ENCODE assay signal across 1 cellular context in the genomic region with DNA sequence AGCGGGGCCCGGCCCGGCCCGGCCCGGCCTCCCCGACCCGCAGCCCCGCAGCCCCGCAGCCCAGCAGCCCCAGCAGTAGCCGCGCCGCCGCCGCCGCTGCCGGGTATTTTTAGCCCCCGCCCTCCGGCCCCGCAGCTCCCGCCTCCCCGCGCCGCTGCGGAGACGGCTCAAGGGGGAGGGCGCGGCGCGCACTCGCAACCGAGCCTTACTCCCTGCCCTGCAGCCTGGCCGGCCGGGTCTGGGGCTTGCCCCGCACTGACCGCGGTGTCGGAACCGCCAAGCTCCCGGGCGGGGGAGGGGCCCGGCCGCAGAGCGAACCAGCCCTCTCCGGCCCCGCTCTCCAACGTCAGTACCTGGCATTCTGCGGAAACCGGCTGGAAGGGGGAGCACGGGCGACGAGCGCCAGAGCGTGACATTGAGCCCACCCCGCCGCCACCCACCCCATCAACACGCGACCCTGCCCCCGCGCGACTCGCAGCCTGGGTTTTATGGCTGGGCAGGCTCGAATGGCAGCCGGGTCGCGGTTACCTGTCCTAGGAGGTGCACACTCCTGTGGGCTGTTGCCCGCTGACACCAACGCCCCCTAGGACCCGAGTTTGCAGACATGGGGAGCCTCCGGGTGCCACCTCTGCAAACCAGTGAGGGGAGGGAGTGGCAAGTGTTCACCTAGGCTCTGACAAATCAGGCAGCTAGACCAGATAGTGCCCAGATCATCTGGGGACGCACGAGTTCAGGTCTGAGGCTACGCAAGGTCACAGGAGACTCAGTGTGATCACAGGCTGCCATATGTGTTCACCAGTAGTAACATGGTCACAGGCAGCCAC.
TF ChIP-seq lines count a peak whose summit lies in the region.

A gene with protein sequence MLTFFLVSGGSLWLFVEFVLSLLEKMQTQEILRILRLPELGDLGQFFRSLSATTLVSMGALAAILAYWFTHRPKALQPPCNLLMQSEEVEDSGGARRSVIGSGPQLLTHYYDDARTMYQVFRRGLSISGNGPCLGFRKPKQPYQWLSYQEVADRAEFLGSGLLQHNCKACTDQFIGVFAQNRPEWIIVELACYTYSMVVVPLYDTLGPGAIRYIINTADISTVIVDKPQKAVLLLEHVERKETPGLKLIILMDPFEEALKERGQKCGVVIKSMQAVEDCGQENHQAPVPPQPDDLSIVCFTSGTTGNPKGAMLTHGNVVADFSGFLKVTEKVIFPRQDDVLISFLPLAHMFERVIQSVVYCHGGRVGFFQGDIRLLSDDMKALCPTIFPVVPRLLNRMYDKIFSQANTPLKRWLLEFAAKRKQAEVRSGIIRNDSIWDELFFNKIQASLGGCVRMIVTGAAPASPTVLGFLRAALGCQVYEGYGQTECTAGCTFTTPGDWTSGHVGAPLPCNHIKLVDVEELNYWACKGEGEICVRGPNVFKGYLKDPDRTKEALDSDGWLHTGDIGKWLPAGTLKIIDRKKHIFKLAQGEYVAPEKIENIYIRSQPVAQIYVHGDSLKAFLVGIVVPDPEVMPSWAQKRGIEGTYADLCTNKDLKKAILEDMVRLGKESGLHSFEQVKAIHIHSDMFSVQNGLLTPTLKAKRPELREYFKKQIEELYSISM (minus strand): TSS at position 98 of the 824 bp plus-strand sequence. CDS start 105 bp downstream, outside the sequence.

TF ChIP-seq in HEK293, 187 proteins besides CTCF, POLR2A, EP300 and RAD21 (continued from another document and continues in another):
- TF ChIP-seq, protein P1, sequence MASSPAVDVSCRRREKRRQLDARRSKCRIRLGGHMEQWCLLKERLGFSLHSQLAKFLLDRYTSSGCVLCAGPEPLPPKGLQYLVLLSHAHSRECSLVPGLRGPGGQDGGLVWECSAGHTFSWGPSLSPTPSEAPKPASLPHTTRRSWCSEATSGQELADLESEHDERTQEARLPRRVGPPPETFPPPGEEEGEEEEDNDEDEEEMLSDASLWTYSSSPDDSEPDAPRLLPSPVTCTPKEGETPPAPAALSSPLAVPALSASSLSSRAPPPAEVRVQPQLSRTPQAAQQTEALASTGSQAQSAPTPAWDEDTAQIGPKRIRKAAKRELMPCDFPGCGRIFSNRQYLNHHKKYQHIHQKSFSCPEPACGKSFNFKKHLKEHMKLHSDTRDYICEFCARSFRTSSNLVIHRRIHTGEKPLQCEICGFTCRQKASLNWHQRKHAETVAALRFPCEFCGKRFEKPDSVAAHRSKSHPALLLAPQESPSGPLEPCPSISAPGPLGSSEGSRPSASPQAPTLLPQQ (tag by site-specific recombination; IDR thresholded peaks at IDR 0.05): no peak
- TF ChIP-seq GLI4 (tag by site-specific recombination; IDR thresholded peaks at IDR 0.05): no peak
- no peak for TF ChIP-seq ZNF302 (tag by site-specific recombination; IDR thresholded peaks at IDR 0.05; ENCODE audit: low read depth)
- no peak for TF ChIP-seq ZNF48 (tag by site-specific recombination; IDR thresholded peaks at IDR 0.05)
- TF ChIP-seq ZNF600 (tag by site-specific recombination; IDR thresholded peaks at IDR 0.05): peak; percentile 67
- TF ChIP-seq SP2 (tag by site-specific recombination; IDR thresholded peaks at IDR 0.05): peak; percentile 53
- 0 out of 2 replicates have a peak, but pooled peaks have one; percentile 6 for TF ChIP-seq ZEB2 (tag by site-specific recombination; IDR thresholded peaks at IDR 0.05)
- TF ChIP-seq, protein P2, sequence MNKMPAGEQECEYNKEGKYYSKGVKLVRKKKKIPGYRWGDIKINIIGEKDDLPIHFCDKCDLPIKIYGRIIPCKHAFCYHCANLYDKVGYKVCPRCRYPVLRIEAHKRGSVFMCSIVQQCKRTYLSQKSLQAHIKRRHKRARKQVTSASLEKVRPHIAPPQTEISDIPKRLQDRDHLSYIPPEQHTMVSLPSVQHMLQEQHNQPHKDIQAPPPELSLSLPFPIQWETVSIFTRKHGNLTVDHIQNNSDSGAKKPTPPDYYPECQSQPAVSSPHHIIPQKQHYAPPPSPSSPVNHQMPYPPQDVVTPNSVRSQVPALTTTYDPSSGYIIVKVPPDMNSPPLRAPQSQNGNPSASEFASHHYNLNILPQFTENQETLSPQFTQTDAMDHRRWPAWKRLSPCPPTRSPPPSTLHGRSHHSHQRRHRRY (tag by site-specific recombination; IDR thresholded peaks at IDR 0.05): no peak
- TF ChIP-seq ZNF585B (tag by site-specific recombination; IDR thresholded peaks at IDR 0.05): no peak
- TF ChIP-seq KLF9 (tag by site-specific recombination; IDR thresholded peaks at IDR 0.05; ENCODE audit: low read depth): no peak; the same call in 1 of the 2 replicates
- TF ChIP-seq ZSCAN23 (tag by site-specific recombination; IDR thresholded peaks at IDR 0.05): no peak
- TF ChIP-seq, protein P3, sequence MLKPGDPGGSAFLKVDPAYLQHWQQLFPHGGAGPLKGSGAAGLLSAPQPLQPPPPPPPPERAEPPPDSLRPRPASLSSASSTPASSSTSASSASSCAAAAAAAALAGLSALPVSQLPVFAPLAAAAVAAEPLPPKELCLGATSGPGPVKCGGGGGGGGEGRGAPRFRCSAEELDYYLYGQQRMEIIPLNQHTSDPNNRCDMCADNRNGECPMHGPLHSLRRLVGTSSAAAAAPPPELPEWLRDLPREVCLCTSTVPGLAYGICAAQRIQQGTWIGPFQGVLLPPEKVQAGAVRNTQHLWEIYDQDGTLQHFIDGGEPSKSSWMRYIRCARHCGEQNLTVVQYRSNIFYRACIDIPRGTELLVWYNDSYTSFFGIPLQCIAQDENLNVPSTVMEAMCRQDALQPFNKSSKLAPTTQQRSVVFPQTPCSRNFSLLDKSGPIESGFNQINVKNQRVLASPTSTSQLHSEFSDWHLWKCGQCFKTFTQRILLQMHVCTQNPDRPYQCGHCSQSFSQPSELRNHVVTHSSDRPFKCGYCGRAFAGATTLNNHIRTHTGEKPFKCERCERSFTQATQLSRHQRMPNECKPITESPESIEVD (tag by site-specific recombination; IDR thresholded peaks at IDR 0.05): no peak
- TF ChIP-seq ZNF830 (tag by site-specific recombination; IDR thresholded peaks at IDR 0.05; ENCODE audit: low read depth): no peak
- TF ChIP-seq, protein P4, sequence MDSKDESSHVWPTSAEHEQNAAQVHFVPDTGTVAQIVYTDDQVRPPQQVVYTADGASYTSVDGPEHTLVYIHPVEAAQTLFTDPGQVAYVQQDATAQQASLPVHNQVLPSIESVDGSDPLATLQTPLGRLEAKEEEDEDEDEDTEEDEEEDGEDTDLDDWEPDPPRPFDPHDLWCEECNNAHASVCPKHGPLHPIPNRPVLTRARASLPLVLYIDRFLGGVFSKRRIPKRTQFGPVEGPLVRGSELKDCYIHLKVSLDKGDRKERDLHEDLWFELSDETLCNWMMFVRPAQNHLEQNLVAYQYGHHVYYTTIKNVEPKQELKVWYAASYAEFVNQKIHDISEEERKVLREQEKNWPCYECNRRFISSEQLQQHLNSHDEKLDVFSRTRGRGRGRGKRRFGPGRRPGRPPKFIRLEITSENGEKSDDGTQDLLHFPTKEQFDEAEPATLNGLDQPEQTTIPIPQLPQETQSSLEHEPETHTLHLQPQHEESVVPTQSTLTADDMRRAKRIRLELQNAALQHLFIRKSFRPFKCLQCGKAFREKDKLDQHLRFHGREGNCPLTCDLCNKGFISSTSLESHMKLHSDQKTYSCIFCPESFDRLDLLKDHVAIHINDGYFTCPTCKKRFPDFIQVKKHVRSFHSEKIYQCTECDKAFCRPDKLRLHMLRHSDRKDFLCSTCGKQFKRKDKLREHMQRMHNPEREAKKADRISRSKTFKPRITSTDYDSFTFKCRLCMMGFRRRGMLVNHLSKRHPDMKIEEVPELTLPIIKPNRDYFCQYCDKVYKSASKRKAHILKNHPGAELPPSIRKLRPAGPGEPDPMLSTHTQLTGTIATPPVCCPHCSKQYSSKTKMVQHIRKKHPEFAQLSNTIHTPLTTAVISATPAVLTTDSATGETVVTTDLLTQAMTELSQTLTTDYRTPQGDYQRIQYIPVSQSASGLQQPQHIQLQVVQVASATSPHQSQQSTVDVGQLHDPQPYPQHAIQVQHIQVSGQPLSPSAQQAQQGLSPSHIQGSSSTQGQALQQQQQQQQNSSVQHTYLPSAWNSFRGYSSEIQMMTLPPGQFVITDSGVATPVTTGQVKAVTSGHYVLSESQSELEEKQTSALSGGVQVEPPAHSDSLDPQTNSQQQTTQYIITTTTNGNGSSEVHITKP (tag by site-specific recombination; IDR thresholded peaks at IDR 0.05): no peak
- TF ChIP-seq ZNF561 (tag by site-specific recombination; IDR thresholded peaks at IDR 0.05; ENCODE audit: borderline replicate concordance): no peak
- TF ChIP-seq, protein P5, sequence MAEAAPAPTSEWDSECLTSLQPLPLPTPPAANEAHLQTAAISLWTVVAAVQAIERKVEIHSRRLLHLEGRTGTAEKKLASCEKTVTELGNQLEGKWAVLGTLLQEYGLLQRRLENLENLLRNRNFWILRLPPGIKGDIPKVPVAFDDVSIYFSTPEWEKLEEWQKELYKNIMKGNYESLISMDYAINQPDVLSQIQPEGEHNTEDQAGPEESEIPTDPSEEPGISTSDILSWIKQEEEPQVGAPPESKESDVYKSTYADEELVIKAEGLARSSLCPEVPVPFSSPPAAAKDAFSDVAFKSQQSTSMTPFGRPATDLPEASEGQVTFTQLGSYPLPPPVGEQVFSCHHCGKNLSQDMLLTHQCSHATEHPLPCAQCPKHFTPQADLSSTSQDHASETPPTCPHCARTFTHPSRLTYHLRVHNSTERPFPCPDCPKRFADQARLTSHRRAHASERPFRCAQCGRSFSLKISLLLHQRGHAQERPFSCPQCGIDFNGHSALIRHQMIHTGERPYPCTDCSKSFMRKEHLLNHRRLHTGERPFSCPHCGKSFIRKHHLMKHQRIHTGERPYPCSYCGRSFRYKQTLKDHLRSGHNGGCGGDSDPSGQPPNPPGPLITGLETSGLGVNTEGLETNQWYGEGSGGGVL (tag by site-specific recombination; IDR thresholded peaks at IDR 0.05): peak; percentile 15; the same call in 1 of the 2 replicates
- no peak for TF ChIP-seq ZNF837 (tag by site-specific recombination; IDR thresholded peaks at IDR 0.05)
- no peak for TF ChIP-seq ZFP37 (tag by site-specific recombination; IDR thresholded peaks at IDR 0.05)
- TF ChIP-seq ZNF214 (tag by site-specific recombination; IDR thresholded peaks at IDR 0.05; ENCODE audit: borderline replicate concordance): no peak
- TF ChIP-seq ZFP3 (tag by site-specific recombination; IDR thresholded peaks at IDR 0.05; ENCODE audit: low read depth): no peak
- TF ChIP-seq ZNF558 (tag by site-specific recombination; IDR thresholded peaks at IDR 0.05): no peak
- TF ChIP-seq ZXDB (tag by site-specific recombination; IDR thresholded peaks at IDR 0.05): 0 out of 2 replicates have a peak, but pooled peaks have one; percentile 30
- TF ChIP-seq, protein P6, sequence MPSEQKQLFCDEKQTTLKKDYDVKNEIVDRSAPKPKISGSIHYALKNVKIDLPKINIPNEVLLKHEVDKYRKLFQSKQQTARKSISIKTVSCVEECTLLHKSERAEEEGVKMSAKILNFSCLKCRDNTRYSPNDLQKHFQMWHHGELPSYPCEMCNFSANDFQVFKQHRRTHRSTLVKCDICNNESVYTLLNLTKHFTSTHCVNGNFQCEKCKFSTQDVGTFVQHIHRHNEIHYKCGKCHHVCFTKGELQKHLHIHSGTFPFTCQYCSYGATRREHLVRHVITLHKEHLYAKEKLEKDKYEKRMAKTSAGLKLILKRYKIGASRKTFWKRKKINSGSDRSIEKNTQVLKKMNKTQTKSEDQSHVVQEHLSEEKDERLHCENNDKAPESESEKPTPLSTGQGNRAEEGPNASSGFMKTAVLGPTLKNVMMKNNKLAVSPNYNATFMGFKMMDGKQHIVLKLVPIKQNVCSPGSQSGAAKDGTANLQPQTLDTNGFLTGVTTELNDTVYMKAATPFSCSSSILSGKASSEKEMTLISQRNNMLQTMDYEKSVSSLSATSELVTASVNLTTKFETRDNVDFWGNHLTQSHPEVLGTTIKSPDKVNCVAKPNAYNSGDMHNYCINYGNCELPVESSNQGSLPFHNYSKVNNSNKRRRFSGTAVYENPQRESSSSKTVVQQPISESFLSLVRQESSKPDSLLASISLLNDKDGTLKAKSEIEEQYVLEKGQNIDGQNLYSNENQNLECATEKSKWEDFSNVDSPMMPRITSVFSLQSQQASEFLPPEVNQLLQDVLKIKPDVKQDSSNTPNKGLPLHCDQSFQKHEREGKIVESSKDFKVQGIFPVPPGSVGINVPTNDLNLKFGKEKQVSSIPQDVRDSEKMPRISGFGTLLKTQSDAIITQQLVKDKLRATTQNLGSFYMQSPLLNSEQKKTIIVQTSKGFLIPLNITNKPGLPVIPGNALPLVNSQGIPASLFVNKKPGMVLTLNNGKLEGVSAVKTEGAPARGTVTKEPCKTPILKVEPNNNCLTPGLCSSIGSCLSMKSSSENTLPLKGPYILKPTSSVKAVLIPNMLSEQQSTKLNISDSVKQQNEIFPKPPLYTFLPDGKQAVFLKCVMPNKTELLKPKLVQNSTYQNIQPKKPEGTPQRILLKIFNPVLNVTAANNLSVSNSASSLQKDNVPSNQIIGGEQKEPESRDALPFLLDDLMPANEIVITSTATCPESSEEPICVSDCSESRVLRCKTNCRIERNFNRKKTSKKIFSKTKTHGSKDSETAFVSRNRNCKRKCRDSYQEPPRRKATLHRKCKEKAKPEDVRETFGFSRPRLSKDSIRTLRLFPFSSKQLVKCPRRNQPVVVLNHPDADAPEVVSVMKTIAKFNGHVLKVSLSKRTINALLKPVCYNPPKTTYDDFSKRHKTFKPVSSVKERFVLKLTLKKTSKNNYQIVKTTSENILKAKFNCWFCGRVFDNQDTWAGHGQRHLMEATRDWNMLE (tag by site-specific recombination; conservative IDR thresholded peaks at IDR 0.05; ENCODE audit: low read depth): no peak
- TF ChIP-seq, protein P7, sequence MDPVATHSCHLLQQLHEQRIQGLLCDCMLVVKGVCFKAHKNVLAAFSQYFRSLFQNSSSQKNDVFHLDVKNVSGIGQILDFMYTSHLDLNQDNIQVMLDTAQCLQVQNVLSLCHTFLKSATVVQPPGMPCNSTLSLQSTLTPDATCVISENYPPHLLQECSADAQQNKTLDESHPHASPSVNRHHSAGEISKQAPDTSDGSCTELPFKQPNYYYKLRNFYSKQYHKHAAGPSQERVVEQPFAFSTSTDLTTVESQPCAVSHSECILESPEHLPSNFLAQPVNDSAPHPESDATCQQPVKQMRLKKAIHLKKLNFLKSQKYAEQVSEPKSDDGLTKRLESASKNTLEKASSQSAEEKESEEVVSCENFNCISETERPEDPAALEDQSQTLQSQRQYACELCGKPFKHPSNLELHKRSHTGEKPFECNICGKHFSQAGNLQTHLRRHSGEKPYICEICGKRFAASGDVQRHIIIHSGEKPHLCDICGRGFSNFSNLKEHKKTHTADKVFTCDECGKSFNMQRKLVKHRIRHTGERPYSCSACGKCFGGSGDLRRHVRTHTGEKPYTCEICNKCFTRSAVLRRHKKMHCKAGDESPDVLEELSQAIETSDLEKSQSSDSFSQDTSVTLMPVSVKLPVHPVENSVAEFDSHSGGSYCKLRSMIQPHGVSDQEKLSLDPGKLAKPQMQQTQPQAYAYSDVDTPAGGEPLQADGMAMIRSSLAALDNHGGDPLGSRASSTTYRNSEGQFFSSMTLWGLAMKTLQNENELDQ (tag by site-specific recombination; IDR thresholded peaks at IDR 0.05; ENCODE audit: low read depth): no peak
- TF ChIP-seq ZNF112 (tag by site-specific recombination; IDR thresholded peaks at IDR 0.05): no peak
- TF ChIP-seq ZBTB21 (tag by site-specific recombination; IDR thresholded peaks at IDR 0.05): no peak
